Comparison of ENCODE assay signal across 8 cellular contexts in genomic region chr9:133403766-133404439, GRCh38. TPM values are rescaled to one million over a fixed set of nuclear protein-coding genes. Genes with fewer than 3 reads are reported as not detected.
DNase-seq lines count a peak whose midpoint lies in the region; ATAC-seq, FAIRE-seq and TF ChIP-seq lines count a peak whose summit lies in the region.

No MANE protein-coding gene starts in this region.

- H3K4me1 ChIP-seq in K562 (replicated peaks in 1 of 2; ENCODE audit: control insufficient read depth in 2 of 2, insufficient read depth in 2 of 2, low read length in 2 of 2) = peaks cover 0 to 26% of the 10 kb centered on the region in 2 experiments; a peak in 3 of 5 replicates
- H3K4me1 ChIP-seq in mucosa of descending colon (ENCODE audit: low read depth) = no peaks in the 10 kb centered on the region

- intact Hi-C loops in K562 (cut with micrococcal nuclease) (no loop called here), mucosa of descending colon (cut with DNase I, micrococcal nuclease) (no loop called here)

- no peak overlapping the region for H2AFZ ChIP-seq in K562 (ENCODE audit: low read depth, low read length)

- no peak; the same call in 1 of the 2 replicates for TF ChIP-seq POLR2A in K562 (conservative IDR thresholded peaks at IDR 0.05)

- CTCF ChIA-PET in K562 (lab: Yijun Ruan, JAX; ENCODE audit: low intra/inter-chr PET ratio) = interaction anchor here (0.6 to 1.8 kb wide), 6 partner anchors 35 to 591 kb away, joined by 3 to 9 read pairs (median 3); no protein-coding TSS in a partner anchor

- no peaks in the 10 kb centered on the region for H3K9me3 Mint-ChIP-seq in T-helper 2 cell treated with Interferon-gamma antibody and Interleukin-4, amounts not matched to agents 5 μg/mL and 100 μg/mL, for 36 hours
- H3K9me3 Mint-ChIP-seq in type B pancreatic cell = no peaks in the 10 kb centered on the region

- no peak overlapping the region for H3K4me3 Mint-ChIP-seq in T-helper 2 cell treated with Interferon-gamma antibody and Interleukin-4, amounts not matched to agents 5 μg/mL and 100 μg/mL, for 36 hours
- H3K4me3 Mint-ChIP-seq in type B pancreatic cell = no peak overlapping the region

- no TSS peak for BruUV-seq in K562 (replicated peaks; lab: Mats Ljungman, UMichigan)

- peak; percentile 37 for FAIRE-seq in K562 (lab: Jason Lieb, UNC)

- H3K9ac ChIP-seq in K562 (ENCODE audit: insufficient read depth in 1 of 2, low read depth in 2 of 2, low read length in 2 of 2) = 0 out of 4 replicates have a peak overlapping the region, but pooled peaks of 1 of the 2 experiments have one; percentile 37

- no peaks in the 10 kb centered on the region for H3K79me2 ChIP-seq in K562 (ENCODE audit: control insufficient read depth, insufficient read depth, low read length)

- H3K36me3 ChIP-seq in H7 (replicated peaks; ENCODE audit: control insufficient read depth, insufficient read depth, low read length) (peaks cover 12% of the 10 kb centered on the region), K562 (ENCODE audit: control insufficient read depth, insufficient read depth, low read length) (peaks cover 57% of the 10 kb centered on the region; the same call in 2 of the 3 replicates), mucosa of descending colon (ENCODE audit: low read depth) (no peaks in the 10 kb centered on the region)

- H3K27me3 ChIP-seq in H7 (ENCODE audit: control insufficient read depth, insufficient read depth, low read length) = no peaks in the 10 kb centered on the region
- no peaks in the 10 kb centered on the region for H3K27me3 ChIP-seq in K562 (ENCODE audit: control insufficient read depth in 2 of 2, insufficient read depth in 2 of 2, low read length in 2 of 2)

- no peak overlapping the region for H3K4me2 ChIP-seq in K562 (ENCODE audit: insufficient read depth, low read length)

- H3K4me3 ChIP-seq in H7 (ENCODE audit: insufficient read depth, low read depth, low read length) (no peak overlapping the region), K562 (no peak overlapping the region), mucosa of descending colon (no peak overlapping the region)

- H4K20me1 ChIP-seq in K562 (replicated peaks; ENCODE audit: control insufficient read depth, insufficient read depth, low read length) = peaks cover 9% of the 10 kb centered on the region

- H3K27ac Mint-ChIP-seq in T-helper 2 cell treated with Interferon-gamma antibody and Interleukin-4, amounts not matched to agents 5 μg/mL and 100 μg/mL, for 36 hours = no peak overlapping the region
- H3K27ac Mint-ChIP-seq in type B pancreatic cell = peak overlapping the region; percentile 32

- TF ChIP-seq CTCF in K562 (IDR thresholded peaks at IDR 0.05 in 2 of 3, conservative IDR thresholded peaks at IDR 0.05 in 1 of 3; ENCODE audit: insufficient read depth in 2 of 3, low read depth in 1 of 3, low read length in 3 of 3) (peak; percentile 65 to 87 (median 77)), mucosa of descending colon (IDR thresholded peaks at IDR 0.05) (peak; percentile 58), type B pancreatic cell (conservative IDR thresholded peaks at IDR 0.05) (peak; percentile 61)

- no peaks in the 10 kb centered on the region for H3K9me3 ChIP-seq in K562 (replicated peaks; ENCODE audit: control insufficient read depth, insufficient read depth, low read depth, low read length)
- no peaks in the 10 kb centered on the region for H3K9me3 ChIP-seq in mucosa of descending colon

- no peaks in the 10 kb centered on the region for H3K9me1 ChIP-seq in K562 (ENCODE audit: control insufficient read depth, insufficient read depth, low read length)

- DNase-seq in 8988T (peak; percentile 71), H7 (peak; percentile 92), K562 (ENCODE audit: extremely low read depth in 1 of 4, low spot score in 3 of 4) (peak; percentile 53 to 66 (median 56)), mucosa of descending colon (peak; percentile 56 to 76 (median 74)), type B pancreatic cell (ENCODE audit: extremely low spot score, unreplicated experiment) (no peak), NCI-H510A treated with DMSO at 0.1 percent for 48 hours (lab: John Stamatoyannopoulos, UW) (no peak), EL (no peak)
- peak; percentile 29 for DNase-seq in T-helper 2 cell treated with Interferon-gamma antibody and Interleukin-4, amounts not matched to agents 5 μg/mL and 100 μg/mL, for 36 hours (ENCODE audit: low spot score)

- no peaks in the 10 kb centered on the region for H3K27me3 Mint-ChIP-seq in T-helper 2 cell treated with Interferon-gamma antibody and Interleukin-4, amounts not matched to agents 5 μg/mL and 100 μg/mL, for 36 hours (ENCODE audit: low read depth)
- H3K27me3 Mint-ChIP-seq in type B pancreatic cell = no peaks in the 10 kb centered on the region

- no peak overlapping the region for H3K27ac ChIP-seq in K562 (ENCODE audit: extremely low read depth, low read depth, low read length)

- peak; percentile 39 to 62; a peak in 3 of 4 replicates for TF ChIP-seq RAD21 in K562 (CRISPR knock-in tag; conservative IDR thresholded peaks at IDR 0.05 in 1 of 2, IDR thresholded peaks at IDR 0.05 in 1 of 2)

- 75% methylated on average over 13 of the region's 14 CpGs for WGBS in K562 (ENCODE audit: insufficient coverage, low coverage, missing lambda C conversion rate)

- peaks cover 3% of the 10 kb centered on the region for H3K4me1 Mint-ChIP-seq in T-helper 2 cell treated with Interferon-gamma antibody and Interleukin-4, amounts not matched to agents 5 μg/mL and 100 μg/mL, for 36 hours (ENCODE audit: low read depth)
- H3K4me1 Mint-ChIP-seq in type B pancreatic cell (ENCODE audit: unreplicated experiment) = peaks cover 5% of the 10 kb centered on the region

- no peak for TF ChIP-seq EP300 in K562 (IDR thresholded peaks at IDR 0.05; ENCODE audit: low read length)

- POLR2A ChIA-PET in K562 (lab: Yijun Ruan, JAX) = interaction anchor here (0.9 to 1.2 kb wide), 2 partner anchors 10 to 56 kb away, joined by 3 read pairs; partner anchors contain the start of genes MED22 and RPL7A

- ATAC-seq in K562 = peak; percentile 72
- ATAC-seq in mucosa of descending colon = peak; percentile 85

- H3K36me3 Mint-ChIP-seq in T-helper 2 cell treated with Interferon-gamma antibody and Interleukin-4, amounts not matched to agents 5 μg/mL and 100 μg/mL, for 36 hours (ENCODE audit: low read depth) = peaks cover 28% of the 10 kb centered on the region
- H3K36me3 Mint-ChIP-seq in type B pancreatic cell = peaks cover 5% of the 10 kb centered on the region

- in situ Hi-C loops in K562 (cut with MboI) = no loop called here

RNA-seq across cellular contexts. Expression of gene REXO4, which starts 13.9 kb away (rescaled TPM):
- total RNA-seq in H7 (2014; rRNA removed; shearing (Covaris generic)) = 28.5 and 33.5 TPM in 2 replicates
- 33.3 and 49.1 TPM in 2 replicates for total RNA-seq in K562 (2011; cell fraction: chromatin; rRNA removed; ENCODE audit: low replicate concordance)
- 33.0 and 38.9 TPM in 2 replicates for total RNA-seq in K562 (2011; cell fraction: nucleolus; rRNA removed)
- total RNA-seq in K562 (2011; cell fraction: nucleoplasm; rRNA removed) = 25.6 and 35.8 TPM in 2 replicates
- total RNA-seq in K562 (2014; rRNA removed) (70.5 and 72.9 TPM in 2 replicates), K562 (2014; rRNA removed; fragmentation: Illumina TruSeq; extraction: Trizol) (19.6 and 21.6 TPM in 2 replicates), K562 (2015; rRNA removed; fragmentation: Illumina TruSeq; extraction: Trizol) (31.1 and 31.3 TPM in 2 replicates), K562 (2021) (56.4 and 57.9 TPM in 2 replicates), mucosa of descending colon (10 to 100 TPM; 18.7 to 26.0 (median 20.1) TPM), type B pancreatic cell (ENCODE audit: low replicate concordance) (26.5 and 28.9 TPM in 2 replicates)
- polyA plus RNA-seq in K562 (2011; rRNA removed) (23.9 and 29.2 TPM in 2 replicates), K562 (2014; fragmentation: Illumina TruSeq; extraction: Trizol) (40.9 and 45.1 TPM in 2 replicates), K562 (2014; fragmentation: Nextera tagmentation; extraction: Ambion mirVana) (1 to 10 TPM; 3.4 to 5.0 TPM), K562 (2014; rRNA removed) (58.8 and 62.3 TPM in 2 replicates)
- polyA plus RNA-seq in K562 (2011; cell fraction: cytosol; rRNA removed) = 26.2 and 39.1 TPM in 2 replicates
- 19.8 and 27.2 TPM in 2 replicates for polyA plus RNA-seq in K562 (2011; cell fraction: nucleus; rRNA removed)
- 22.0 and 39.1 TPM in 2 replicates for polyA plus RNA-seq in K562 (2012)
- 22.5 and 31.4 TPM in 2 replicates for polyA minus RNA-seq in K562 (2011; rRNA and poly(A)+ RNA removed)
- 17.9 and 24.8 TPM in 2 replicates for polyA minus RNA-seq in K562 (2011; cell fraction: cytosol; rRNA and poly(A)+ RNA removed)
- polyA minus RNA-seq in K562 (2011; cell fraction: nucleus; rRNA and poly(A)+ RNA removed) = 13.6 and 16.7 TPM in 2 replicates

RNA-seq across cellular contexts. Expression of gene ADAMTS13, which starts 18.3 kb away (rescaled TPM):
- total RNA-seq in H7 (2014; rRNA removed; shearing (Covaris generic)) = 2.8 and 5.5 TPM in 2 replicates
- total RNA-seq in K562 (2011; cell fraction: chromatin; rRNA removed; ENCODE audit: low replicate concordance) = 0.51 and 1.4 TPM in 2 replicates
- total RNA-seq in K562 (2011; cell fraction: nucleolus; rRNA removed) = 0.53 and 0.83 TPM in 2 replicates
- 0.44 and 1.4 TPM in 2 replicates for total RNA-seq in K562 (2011; cell fraction: nucleoplasm; rRNA removed)
- total RNA-seq in K562 (2014; rRNA removed) = 0.04 TPM in 1 of 2 replicates, not detected in the other
- not detected in 2 replicates for total RNA-seq in K562 (2014; rRNA removed; fragmentation: Illumina TruSeq; extraction: Trizol)
- 0.04 TPM in 1 of 2 replicates, not detected in the other for total RNA-seq in K562 (2015; rRNA removed; fragmentation: Illumina TruSeq; extraction: Trizol)
- 0.07 TPM in 1 of 2 replicates, not detected in the other for total RNA-seq in K562 (2021)
- polyA plus RNA-seq in K562 (2011; rRNA removed) = 0.16 and 0.20 TPM in 2 replicates
- 0.10 and 0.16 TPM in 2 replicates for polyA plus RNA-seq in K562 (2011; cell fraction: cytosol; rRNA removed)
- 1.2 and 1.3 TPM in 2 replicates for polyA plus RNA-seq in K562 (2011; cell fraction: nucleus; rRNA removed)
- polyA plus RNA-seq in K562 (2012) = 0.29 and 1.0 TPM in 2 replicates
- 0.03 TPM in 1 of 2 replicates, not detected in the other for polyA plus RNA-seq in K562 (2014; fragmentation: Illumina TruSeq; extraction: Trizol)
- not detected for polyA plus RNA-seq in K562 (2014; fragmentation: Nextera tagmentation; extraction: Ambion mirVana)
- polyA plus RNA-seq in K562 (2014; rRNA removed) = 0.04 and 0.26 TPM in 2 replicates
- polyA minus RNA-seq in K562 (2011; rRNA and poly(A)+ RNA removed) = not detected in 2 replicates
- not detected in 2 replicates for polyA minus RNA-seq in K562 (2011; cell fraction: cytosol; rRNA and poly(A)+ RNA removed)
- polyA minus RNA-seq in K562 (2011; cell fraction: nucleus; rRNA and poly(A)+ RNA removed) = 0.33 and 0.40 TPM in 2 replicates
- total RNA-seq in mucosa of descending colon = 1 to 10 TPM; 3.3 to 5.0 (median 3.6) TPM
- total RNA-seq in type B pancreatic cell (ENCODE audit: low replicate concordance) = 4.4 and 12.9 TPM in 2 replicates

RNA-seq across cellular contexts. Expression of gene STKLD1, which starts 27.7 kb away (rescaled TPM):
- total RNA-seq in H7 (2014; rRNA removed; shearing (Covaris generic)) = 0.17 and 0.41 TPM in 2 replicates
- 1.6 and 2.8 TPM in 2 replicates for total RNA-seq in K562 (2011; cell fraction: chromatin; rRNA removed; ENCODE audit: low replicate concordance)
- total RNA-seq in K562 (2011; cell fraction: nucleolus; rRNA removed) = 0.50 and 0.92 TPM in 2 replicates
- total RNA-seq in K562 (2011; cell fraction: nucleoplasm; rRNA removed) = 0.69 and 1.3 TPM in 2 replicates
- total RNA-seq in K562 (2014; rRNA removed) (0.53 TPM in 1 of 2 replicates, not detected in the other), K562 (2014; rRNA removed; fragmentation: Illumina TruSeq; extraction: Trizol) (0.19 and 0.36 TPM in 2 replicates), K562 (2015; rRNA removed; fragmentation: Illumina TruSeq; extraction: Trizol) (0.26 and 0.65 TPM in 2 replicates), K562 (2021) (0.20 and 0.33 TPM in 2 replicates), mucosa of descending colon (1 to 10 TPM in 2 of 3 donors, under 1 TPM in 1; 0.41 to 1.4 (median 1.3) TPM), type B pancreatic cell (ENCODE audit: low replicate concordance) (1.00 and 3.9 TPM in 2 replicates)
- polyA plus RNA-seq in K562 (2011; rRNA removed) (0.60 and 1.2 TPM in 2 replicates), K562 (2014; fragmentation: Illumina TruSeq; extraction: Trizol) (0.25 and 1.0 TPM in 2 replicates), K562 (2014; fragmentation: Nextera tagmentation; extraction: Ambion mirVana) (under 1 TPM in 1 of 2 experiments, not detected in 1; 0.10 TPM), K562 (2014; rRNA removed) (0.13 and 0.61 TPM in 2 replicates)
- 0.60 and 0.85 TPM in 2 replicates for polyA plus RNA-seq in K562 (2011; cell fraction: cytosol; rRNA removed)
- 0.60 and 0.86 TPM in 2 replicates for polyA plus RNA-seq in K562 (2011; cell fraction: nucleus; rRNA removed)
- 0.82 and 1.7 TPM in 2 replicates for polyA plus RNA-seq in K562 (2012)
- polyA minus RNA-seq in K562 (2011; rRNA and poly(A)+ RNA removed) = 0.39 and 0.81 TPM in 2 replicates
- 0.86 TPM in 1 of 2 replicates, not detected in the other for polyA minus RNA-seq in K562 (2011; cell fraction: cytosol; rRNA and poly(A)+ RNA removed)
- 0.27 and 0.44 TPM in 2 replicates for polyA minus RNA-seq in K562 (2011; cell fraction: nucleus; rRNA and poly(A)+ RNA removed)

RNA-seq across cellular contexts. Expression of gene SURF4, which starts 28.0 kb away (rescaled TPM):
- total RNA-seq in H7 (2014; rRNA removed; shearing (Covaris generic)) = 174 and 181 TPM in 2 replicates
- total RNA-seq in K562 (2011; cell fraction: chromatin; rRNA removed; ENCODE audit: low replicate concordance) = 165 and 371 TPM in 2 replicates
- 360 and 416 TPM in 2 replicates for total RNA-seq in K562 (2011; cell fraction: nucleolus; rRNA removed)
- 387 and 460 TPM in 2 replicates for total RNA-seq in K562 (2011; cell fraction: nucleoplasm; rRNA removed)
- total RNA-seq in K562 (2014; rRNA removed) = 158 and 200 TPM in 2 replicates
- 110 and 137 TPM in 2 replicates for total RNA-seq in K562 (2014; rRNA removed; fragmentation: Illumina TruSeq; extraction: Trizol)
- 128 and 130 TPM in 2 replicates for total RNA-seq in K562 (2015; rRNA removed; fragmentation: Illumina TruSeq; extraction: Trizol)
- total RNA-seq in K562 (2021) = 175 and 181 TPM in 2 replicates
- 174 and 176 TPM in 2 replicates for polyA plus RNA-seq in K562 (2011; rRNA removed)
- polyA plus RNA-seq in K562 (2011; cell fraction: cytosol; rRNA removed) = 241 and 245 TPM in 2 replicates
- polyA plus RNA-seq in K562 (2011; cell fraction: nucleus; rRNA removed) = 131 and 161 TPM in 2 replicates
- polyA plus RNA-seq in K562 (2012) = 137 and 203 TPM in 2 replicates
- 144 and 148 TPM in 2 replicates for polyA plus RNA-seq in K562 (2014; fragmentation: Illumina TruSeq; extraction: Trizol)
- 10 to 100 TPM in 1 of 2 experiments, 1 to 10 TPM in 1; 8.4 to 13.5 TPM for polyA plus RNA-seq in K562 (2014; fragmentation: Nextera tagmentation; extraction: Ambion mirVana)
- polyA plus RNA-seq in K562 (2014; rRNA removed) = 116 and 147 TPM in 2 replicates
- polyA minus RNA-seq in K562 (2011; rRNA and poly(A)+ RNA removed) = 117 and 140 TPM in 2 replicates
- polyA minus RNA-seq in K562 (2011; cell fraction: cytosol; rRNA and poly(A)+ RNA removed) = 116 and 143 TPM in 2 replicates
- 25.7 and 40.3 TPM in 2 replicates for polyA minus RNA-seq in K562 (2011; cell fraction: nucleus; rRNA and poly(A)+ RNA removed)
- total RNA-seq in mucosa of descending colon = 100 to 1,000 TPM; 117 to 165 (median 149) TPM
- total RNA-seq in type B pancreatic cell (ENCODE audit: low replicate concordance) = 173 and 224 TPM in 2 replicates

RNA-seq across cellular contexts. Expression of gene SURF2, which starts 47.6 kb away (rescaled TPM):
- 25.8 and 28.1 TPM in 2 replicates for total RNA-seq in H7 (2014; rRNA removed; shearing (Covaris generic))
- total RNA-seq in K562 (2011; cell fraction: chromatin; rRNA removed; ENCODE audit: low replicate concordance) = 2.1 and 4.8 TPM in 2 replicates
- 5.7 and 6.1 TPM in 2 replicates for total RNA-seq in K562 (2011; cell fraction: nucleolus; rRNA removed)
- total RNA-seq in K562 (2011; cell fraction: nucleoplasm; rRNA removed) = 3.4 and 7.6 TPM in 2 replicates
- total RNA-seq in K562 (2014; rRNA removed) (82.5 and 83.0 TPM in 2 replicates), K562 (2014; rRNA removed; fragmentation: Illumina TruSeq; extraction: Trizol) (18.6 and 19.8 TPM in 2 replicates), K562 (2015; rRNA removed; fragmentation: Illumina TruSeq; extraction: Trizol) (37.0 and 37.3 TPM in 2 replicates), K562 (2021) (38.3 and 43.3 TPM in 2 replicates), mucosa of descending colon (10 to 100 TPM in 2 of 3 donors, 1 to 10 TPM in 1; 8.7 to 15.0 (median 11.4) TPM), type B pancreatic cell (ENCODE audit: low replicate concordance) (21.3 and 23.5 TPM in 2 replicates)
- polyA plus RNA-seq in K562 (2011; rRNA removed) (7.3 and 9.7 TPM in 2 replicates), K562 (2014; fragmentation: Illumina TruSeq; extraction: Trizol) (21.3 and 32.2 TPM in 2 replicates), K562 (2014; fragmentation: Nextera tagmentation; extraction: Ambion mirVana) (10 to 100 TPM in 1 of 2 experiments, 1 to 10 TPM in 1; 5.5 to 10.2 TPM), K562 (2014; rRNA removed) (52.4 and 58.9 TPM in 2 replicates)
- polyA plus RNA-seq in K562 (2011; cell fraction: cytosol; rRNA removed) = 11.8 and 44.2 TPM in 2 replicates
- polyA plus RNA-seq in K562 (2011; cell fraction: nucleus; rRNA removed) = 6.8 and 14.0 TPM in 2 replicates
- polyA plus RNA-seq in K562 (2012) = 30.9 and 47.7 TPM in 2 replicates
- polyA minus RNA-seq in K562 (2011; rRNA and poly(A)+ RNA removed) = 7.6 TPM in 2 replicates
- polyA minus RNA-seq in K562 (2011; cell fraction: cytosol; rRNA and poly(A)+ RNA removed) = 10.3 and 16.3 TPM in 2 replicates
- 4.1 and 4.2 TPM in 2 replicates for polyA minus RNA-seq in K562 (2011; cell fraction: nucleus; rRNA and poly(A)+ RNA removed)

Comparison
In these comparisons a context has a peak if more than half of its experiments do, and no peak if none do; other contexts are left out.
1. DNase-seq: peak in 8988T (single experiment), H7 (single experiment), T-helper 2 cell treated with Interferon-gamma antibody and Interleukin-4, amounts not matched to agents 5 μg/mL and 100 μg/mL, for 36 hours (single experiment), K562 (4 of 4) and mucosa of descending colon (3 of 3); none in type B pancreatic cell (single experiment), NCI-H510A treated with DMSO at 0.1 percent for 48 hours (single experiment) and EL (single experiment).
2. Peak in every context shown above with its lines, with median percentiles within 50 percentile points of each other: CTCF ChIP-seq.